In genomic region chr7:100098913-100099312, GRCh38 we compare ENCODE assay signal across 1 cellular context.
A peak's percentile ranks its signal among the peaks of the same experiment; 100 is the strongest.
TF ChIP-seq lines count a peak whose summit lies in the region.

No MANE protein-coding gene starts in this region.

TF ChIP-seq in HepG2, 621 proteins besides CTCF, POLR2A, EP300 and RAD21:
- TF ChIP-seq RBFOX2 (IDR thresholded peaks at IDR 0.05; ENCODE audit: low read depth, low read length), result 0 out of 2 replicates have a peak, but pooled peaks have one; percentile 23
- TF ChIP-seq CENPX (CRISPR knock-in tag; IDR thresholded peaks at IDR 0.05), result no peak
- peak; percentile 2 for TF ChIP-seq AGO2 (optimal IDR thresholded peaks at IDR 0.05; ENCODE audit: low read depth, low read length)
